In genomic region chr6:140486468-140487361, GRCh38 we compare ENCODE assay signal across 13 cellular contexts.
DNase-seq lines count a peak whose midpoint lies in the region; ATAC-seq, FAIRE-seq and TF ChIP-seq lines count a peak whose summit lies in the region.
"Had no signal": no experiment of that assay in that cellular context is flagged by ENCODE, and none has a peak within 500 bp of the region (broad histone marks: within the 10 kb centered on the region; RNA-seq: fewer than 3 reads in every experiment).

No MANE protein-coding gene starts in this region.

- H3K4me1 Mint-ChIP-seq in Calu3 (ENCODE audit: low read depth, unreplicated experiment): peaks cover 24% of the 10 kb centered on the region
- no peaks in the 10 kb centered on the region for H3K4me1 Mint-ChIP-seq in CD4-positive, alpha-beta memory T cell
- H3K4me1 Mint-ChIP-seq: activated CD4-positive, alpha-beta T cell treated with anti-CD3 and anti-CD28 coated beads, Interleukin-2, amount 10 ng/mL, durations not matched to agents 7 days and 5 days had no signal

- H3K27ac ChIP-seq in K562 (ENCODE audit: extremely low read depth, low read depth, low read length): peak overlapping the region; percentile 54; the same call in 1 of the 3 replicates
- H3K27ac ChIP-seq in CD4-positive, alpha-beta memory T cell (ENCODE audit: low read depth, low read length): no peak overlapping the region
- H3K27ac ChIP-seq: lower lobe of right lung, testis had no signal

- intact Hi-C loops in Calu3 (cut with micrococcal nuclease; ENCODE audit: unreplicated experiment): loop anchor here (10.0 kb wide), 1 partner anchor 428 kb away; no protein-coding TSS in a partner anchor
- intact Hi-C loops in K562 (cut with micrococcal nuclease): no loop called here
- intact Hi-C loops in CD4-positive, alpha-beta memory T cell (cut with micrococcal nuclease): no loop called here
- intact Hi-C loops in left ventricle myocardium superior (cut with micrococcal nuclease): no loop called here

- H3K36me3 ChIP-seq in K562 (ENCODE audit: control insufficient read depth, insufficient read depth, low read length): no peaks in the 10 kb centered on the region
- no peaks in the 10 kb centered on the region for H3K36me3 ChIP-seq in CD4-positive, alpha-beta memory T cell (ENCODE audit: insufficient read depth, low read length)
- H3K36me3 ChIP-seq: lower lobe of right lung had no signal

- H3K4me3 Mint-ChIP-seq in Calu3 (ENCODE audit: low read depth, unreplicated experiment): no peak overlapping the region
- H3K4me3 Mint-ChIP-seq in CD4-positive, alpha-beta memory T cell: no peak overlapping the region
- H3K4me3 Mint-ChIP-seq: activated CD4-positive, alpha-beta T cell treated with anti-CD3 and anti-CD28 coated beads, Interleukin-2, amount 10 ng/mL, durations not matched to agents 7 days and 5 days had no signal

- no peak for TF ChIP-seq RAD21 in K562 (CRISPR knock-in tag; conservative IDR thresholded peaks at IDR 0.05 in 1 of 2, IDR thresholded peaks at IDR 0.05 in 1 of 2)

- peaks cover 3% of the 10 kb centered on the region for H3K9me3 Mint-ChIP-seq in Calu3 (ENCODE audit: low read depth, unreplicated experiment)
- peaks cover 0 to 2% (median 0%) of the 10 kb centered on the region in 8 donors for H3K9me3 Mint-ChIP-seq in CD4-positive, alpha-beta memory T cell

- H3K4me1 ChIP-seq in K562 (replicated peaks in 1 of 2; ENCODE audit: control insufficient read depth in 2 of 2, insufficient read depth in 2 of 2, low read length in 2 of 2): peaks cover 0 to 5% of the 10 kb centered on the region in 2 experiments; a peak in 2 of 5 replicates
- H3K4me1 ChIP-seq in CD4-positive, alpha-beta memory T cell (ENCODE audit: insufficient read depth, low read length): no peaks in the 10 kb centered on the region
- H3K4me1 ChIP-seq: lower lobe of right lung, testis had no signal

- H3K27ac Mint-ChIP-seq in Calu3 (ENCODE audit: unreplicated experiment): peak overlapping the region; percentile 33
- H3K27ac Mint-ChIP-seq in CD4-positive, alpha-beta memory T cell: peak overlapping the region in 1 of 7 donors; percentile 19
- H3K27ac Mint-ChIP-seq: activated CD4-positive, alpha-beta T cell treated with anti-CD3 and anti-CD28 coated beads, Interleukin-2, amount 10 ng/mL, durations not matched to agents 7 days and 5 days had no signal

- POLR2A ChIA-PET in K562 (lab: Yijun Ruan, JAX): no interaction called here
- POLR2A ChIA-PET in CD4-positive, alpha-beta memory T cell (lab: Charles Lee; ENCODE audit: partially characterized antibody): no interaction called here

- no peak overlapping the region for H3K4me3 ChIP-seq in K562
- H3K4me3 ChIP-seq in CD4-positive, alpha-beta memory T cell (ENCODE audit: low read length in 2 of 2): no peak overlapping the region
- H3K4me3 ChIP-seq: lower lobe of right lung, testis had no signal

- no peak for FAIRE-seq in K562 (lab: Jason Lieb, UNC)

- no peaks in the 10 kb centered on the region for H3K79me2 ChIP-seq in K562 (ENCODE audit: control insufficient read depth, insufficient read depth, low read length)

- H3K9me1 ChIP-seq in K562 (ENCODE audit: control insufficient read depth, insufficient read depth, low read length): no peaks in the 10 kb centered on the region

- DNase-seq in Calu3: no peak
- DNase-seq in K562 (ENCODE audit: extremely low read depth in 1 of 4, low spot score in 3 of 4): peak in 1 of 4 experiments; percentile 25
- peak; percentile 8 for DNase-seq in myocyte (ENCODE audit: low read depth)
- no peak for DNase-seq in CD4-positive, alpha-beta memory T cell
- no peak for DNase-seq in activated CD8-positive, alpha-beta memory T cell treated with anti-CD3 and anti-CD28 coated beads, Interleukin-2, amount 50 U/mL, for 48 hours
- no peak for DNase-seq in left ventricle myocardium superior
- DNase-seq: activated CD4-positive, alpha-beta T cell treated with anti-CD3 and anti-CD28 coated beads, Interleukin-2, amount 10 ng/mL, durations not matched to agents 7 days and 5 days; NCI-H748 treated with DMSO at 0.1 percent for 48 hours; T-helper 1 cell; testis had no signal

- no peaks in the 10 kb centered on the region; the same call in 1 of the 2 replicates for H3K9me3 ChIP-seq in K562 (replicated peaks; ENCODE audit: control insufficient read depth, insufficient read depth, low read depth, low read length)
- no peaks in the 10 kb centered on the region for H3K9me3 ChIP-seq in CD4-positive, alpha-beta memory T cell (ENCODE audit: control insufficient read depth in 1 of 2, low read length in 2 of 2)
- H3K9me3 ChIP-seq: testis had no signal

- no peaks in the 10 kb centered on the region for H3K36me3 Mint-ChIP-seq in Calu3 (ENCODE audit: insufficient read depth, unreplicated experiment)
- H3K36me3 Mint-ChIP-seq in CD4-positive, alpha-beta memory T cell: no peaks in the 10 kb centered on the region

- H2AFZ ChIP-seq in K562 (ENCODE audit: low read depth, low read length): no peak overlapping the region

- no peak overlapping the region for H3K4me2 ChIP-seq in K562 (ENCODE audit: insufficient read depth, low read length)

- in situ Hi-C loops in K562 (cut with MboI): no loop called here

- no peak for TF ChIP-seq EP300 in K562 (IDR thresholded peaks at IDR 0.05; ENCODE audit: low read length)

- H4K20me1 ChIP-seq in K562 (replicated peaks; ENCODE audit: control insufficient read depth, insufficient read depth, low read length): no peaks in the 10 kb centered on the region

- CTCF ChIA-PET in Calu3 (lab: Charles Lee): no interaction called here
- CTCF ChIA-PET in K562 (lab: Yijun Ruan, JAX; ENCODE audit: low intra/inter-chr PET ratio): no interaction called here
- CTCF ChIA-PET in CD4-positive, alpha-beta memory T cell (lab: Charles Lee; ENCODE audit: partially characterized antibody): no interaction called here

- H3K27me3 ChIP-seq in K562 (ENCODE audit: control insufficient read depth in 2 of 2, insufficient read depth in 2 of 2, low read length in 2 of 2): no peaks in the 10 kb centered on the region
- no peaks in the 10 kb centered on the region for H3K27me3 ChIP-seq in CD4-positive, alpha-beta memory T cell (ENCODE audit: insufficient read depth, low read length)
- H3K27me3 ChIP-seq: testis had no signal

- BruUV-seq in Calu3 (replicated peaks; lab: Mats Ljungman, UMichigan) (no TSS peak), K562 (replicated peaks; lab: Mats Ljungman, UMichigan) (no TSS peak)

- peak; percentile 25 for ATAC-seq in HG02610 (IDR thresholded peaks at IDR 0.05; ENCODE audit: unreplicated experiment)
- ATAC-seq in K562: no peak
- ATAC-seq in HG03342 (IDR thresholded peaks at IDR 0.05; ENCODE audit: unreplicated experiment): no peak
- no peak for ATAC-seq in left ventricle myocardium superior

- H3K9ac ChIP-seq in K562 (ENCODE audit: insufficient read depth in 1 of 2, low read depth in 2 of 2, low read length in 2 of 2): no peak overlapping the region

- no peak for TF ChIP-seq CTCF in Calu3 (IDR thresholded peaks at IDR 0.05; ENCODE audit: unreplicated experiment)
- no peak for TF ChIP-seq CTCF in K562 (IDR thresholded peaks at IDR 0.05 in 2 of 3, conservative IDR thresholded peaks at IDR 0.05 in 1 of 3; ENCODE audit: insufficient read depth in 2 of 3, low read depth in 1 of 3, low read length in 3 of 3)

- H3K27me3 Mint-ChIP-seq in Calu3 (ENCODE audit: unreplicated experiment): no peaks in the 10 kb centered on the region
- H3K27me3 Mint-ChIP-seq in CD4-positive, alpha-beta memory T cell: no peaks in the 10 kb centered on the region
- H3K27me3 Mint-ChIP-seq: activated CD4-positive, alpha-beta T cell treated with anti-CD3 and anti-CD28 coated beads, Interleukin-2, amount 10 ng/mL, durations not matched to agents 7 days and 5 days had no signal

- 10% methylated on average over 2 of the region's 2 CpGs for WGBS in K562 (ENCODE audit: insufficient coverage, low coverage, missing lambda C conversion rate)

- no peak for TF ChIP-seq POLR2A in K562 (conservative IDR thresholded peaks at IDR 0.05)

TF ChIP-seq in K562, 482 proteins besides CTCF, POLR2A, EP300 and RAD21 (continues in another document):
- TF ChIP-seq PREB (CRISPR knock-in tag; IDR thresholded peaks at IDR 0.05) (no peak), ZBTB12 (CRISPR knock-in tag; IDR thresholded peaks at IDR 0.05) (no peak), ZNF830 (CRISPR knock-in tag; IDR thresholded peaks at IDR 0.05) (no peak), TEAD4 (IDR thresholded peaks at IDR 0.05; ENCODE audit: low read length) (peak; percentile 41; the same call in 1 of the 2 replicates), TEAD4 (CRISPR knock-in tag; IDR thresholded peaks at IDR 0.05; ENCODE audit: borderline replicate concordance) (no peak), CBX2 (IDR thresholded peaks at IDR 0.05; ENCODE audit: insufficient read depth, low read length, poor library complexity, severe bottlenecking) (no peak), FOS (IDR thresholded peaks at IDR 0.05; ENCODE audit: extremely low read depth, insufficient read length) (no peak), SOX6 (IDR thresholded peaks at IDR 0.05) (peak; percentile 60; the same call in 1 of the 2 replicates)
